ENCODE assay signal across 25 cellular contexts in the genomic region with DNA sequence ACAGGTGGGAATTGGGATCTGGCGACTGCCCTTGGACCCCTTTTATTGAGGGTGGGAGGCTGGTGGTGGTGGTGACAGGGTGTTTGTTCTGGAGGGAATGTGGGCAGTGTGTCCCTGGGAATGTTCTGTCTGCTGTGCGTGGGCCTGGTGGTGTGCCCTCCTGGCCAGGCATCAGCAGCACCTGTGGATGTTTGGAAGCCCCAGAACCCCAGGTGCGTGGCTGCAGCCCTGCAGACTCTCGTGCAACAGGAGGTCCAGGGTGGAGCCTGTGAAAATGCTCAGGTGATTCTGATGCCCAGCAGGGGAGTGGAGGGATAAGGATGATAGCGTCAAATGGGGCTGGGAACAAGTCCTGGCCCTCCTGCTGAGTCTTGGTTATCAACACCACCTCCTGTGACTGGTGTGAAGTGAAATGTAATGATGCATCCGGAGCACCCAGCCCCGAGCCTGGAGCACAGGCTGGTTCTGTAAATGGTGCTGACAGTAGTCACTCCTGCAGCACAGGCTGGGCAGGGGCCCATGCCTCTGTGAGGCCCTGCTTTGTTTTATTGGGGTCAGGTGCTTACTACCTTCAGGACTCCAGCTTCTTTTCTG.
DNase-seq lines count a peak whose midpoint lies in the region; ATAC-seq and TF ChIP-seq lines count a peak whose summit lies in the region.
"Had no signal": no experiment of that assay in that cellular context is flagged by ENCODE, and none has a peak within 500 bp of the region (broad histone marks: within the 10 kb centered on the region; RNA-seq: fewer than 3 reads in every experiment).

No MANE protein-coding gene starts in this region.

- WGBS in neuronal stem cell (ENCODE audit: extremely low coverage in 2 of 2, insufficient read length in 2 of 2, insufficient replicate concordance in 1 of 2), 2 donors: no CpG with 5 or more reads among the region's 7 CpGs
- 88% methylated on average over 7 of the region's 7 CpGs for WGBS in ovary, 3 donors

- H3K79me1 ChIP-seq in neuronal stem cell (ENCODE audit: low read depth, low read length): no peaks in the 10 kb centered on the region

- H2BK15ac ChIP-seq in neuronal stem cell (ENCODE audit: low read length): no peak overlapping the region

- H3K9me3 ChIP-seq in neuronal stem cell (replicated peaks in 1 of 2; ENCODE audit: control insufficient read depth in 2 of 2, insufficient read depth in 1 of 2, low read depth in 1 of 2, low read length in 2 of 2) (no peaks in the 10 kb centered on the region), ovary (no peaks in the 10 kb centered on the region)
- H3K9me3 ChIP-seq: thyroid gland had no signal

- no peak overlapping the region for H2BK5ac ChIP-seq in neuronal stem cell (ENCODE audit: low read length)

- no peak overlapping the region for H3K23ac ChIP-seq in neuronal stem cell (ENCODE audit: low read depth, low read length, poor library complexity)

- H3K27ac ChIP-seq in neuronal stem cell (replicated peaks; ENCODE audit: low read length) (no peak overlapping the region), ovary (peak overlapping the region in 1 of 2 donors; percentile 55)
- H3K27ac ChIP-seq: brain microvascular endothelial cell, neural progenitor cell had no signal

- H2AFZ ChIP-seq in neuronal stem cell (ENCODE audit: low read length): no peak overlapping the region
- H2AFZ ChIP-seq: neural progenitor cell had no signal

- H4K8ac ChIP-seq in neuronal stem cell (ENCODE audit: low read depth, low read length): no peak overlapping the region

- no peak overlapping the region for H3K4me2 ChIP-seq in neuronal stem cell (ENCODE audit: insufficient read depth, low read length, poor library complexity, severe bottlenecking)
- H3K4me2 ChIP-seq: neural progenitor cell had no signal

- no peak for TF ChIP-seq EP300 in ovary (IDR thresholded peaks at IDR 0.05)

- no peak overlapping the region for H3K4ac ChIP-seq in neuronal stem cell (ENCODE audit: low read length)

- no peak overlapping the region for H2AK5ac ChIP-seq in neuronal stem cell (ENCODE audit: low read depth, low read length)

- TF ChIP-seq CTCF in ovary (IDR thresholded peaks at IDR 0.05): no peak

- no peaks in the 10 kb centered on the region for H3K36me3 ChIP-seq in neuronal stem cell (replicated peaks in 1 of 2; ENCODE audit: control insufficient read depth in 2 of 2, insufficient read depth in 2 of 2, low read length in 2 of 2)
- H3K36me3 ChIP-seq in ovary: no peaks in the 10 kb centered on the region
- H3K36me3 ChIP-seq: brain microvascular endothelial cell, neural progenitor cell, thyroid gland had no signal

- intact Hi-C loops in Right ventricle myocardium superior (cut with DNase I) (no loop called here), ovary (cut with DNase I) (no loop called here)

- peak overlapping the region; percentile 22 for H3K9ac ChIP-seq in neuronal stem cell (ENCODE audit: low read depth, low read length, poor library complexity)
- H3K9ac ChIP-seq: neural progenitor cell had no signal

- H3K27me3 ChIP-seq in neuronal stem cell (ENCODE audit: control insufficient read depth in 3 of 3, insufficient read depth in 3 of 3, low read depth in 1 of 3, low read length in 3 of 3) (no peaks in the 10 kb centered on the region), ovary (no peaks in the 10 kb centered on the region)
- H3K27me3 ChIP-seq: brain microvascular endothelial cell, neural progenitor cell, thyroid gland had no signal

- peak; percentile 24 for ATAC-seq in Right ventricle myocardium superior (ENCODE audit: poor library complexity)
- no peak for ATAC-seq in HG02870 (IDR thresholded peaks at IDR 0.05; ENCODE audit: unreplicated experiment)
- ATAC-seq: activated T-cell treated with anti-CD3 and anti-CD28 coated beads, Interleukin-2, amount 50 U/mL, for 72 hours; Panc1 had no signal

- H3K4me3 ChIP-seq in neuronal stem cell (ENCODE audit: low read length in 2 of 2) (no peak overlapping the region), ovary (no peak overlapping the region)
- H3K4me3 ChIP-seq: neural progenitor cell, thyroid gland had no signal

- H2BK12ac ChIP-seq in neuronal stem cell (ENCODE audit: low read length): no peak overlapping the region

- H2BK120ac ChIP-seq in neuronal stem cell (ENCODE audit: low read depth, low read length): no peak overlapping the region

- no peak for TF ChIP-seq POLR2A in ovary (IDR thresholded peaks at IDR 0.05)

- H3K18ac ChIP-seq in neuronal stem cell (ENCODE audit: low read length): no peak overlapping the region

- no peak overlapping the region for H4K91ac ChIP-seq in neuronal stem cell (ENCODE audit: low read depth, low read length, poor library complexity)

- H3K4me1 ChIP-seq in neuronal stem cell (ENCODE audit: control insufficient read depth in 2 of 2, insufficient read depth in 1 of 2, low read depth in 1 of 2, low read length in 2 of 2): peaks cover 9 to 22% of the 10 kb centered on the region in 2 donors
- H3K4me1 ChIP-seq in ovary (ENCODE audit: insufficient read depth): peaks cover 17% of the 10 kb centered on the region

- DNase-seq in COR-L47 (lab: John Stamatoyannopoulos, UW) (peak; percentile 78), NCI-H345 treated with DMSO at 0.1 percent for 48 hours (lab: John Stamatoyannopoulos, UW; ENCODE audit: unreplicated experiment) (peak; percentile 77), Right ventricle myocardium superior (peak; percentile 69), neuronal stem cell (ENCODE audit: low spot score) (no peak), ovary (no peak), anterior cingulate cortex (lab: John Stamatoyannopoulos, UW) (no peak), SW 1271 (lab: John Stamatoyannopoulos, UW) (no peak)
- DNase-seq: activated B cell treated with CpG ODN at 0.5 μM for 24 hours; activated CD4-positive, alpha-beta T cell treated with anti-CD3 and anti-CD28 coated beads, Interleukin-2, amount 50 U/mL, for 4 hours; activated naive CD4-positive, alpha-beta T cell; activated T-cell treated with anti-CD3 and anti-CD28 coated beads, Interleukin-2, amount 50 U/mL, for 72 hours; brain microvascular endothelial cell; CD4-positive, alpha-beta memory T cell; DMS 273 treated with DMSO at 0.1 percent for 48 hours; kidney glomerular epithelial cell; NCI-H2171 treated with DMSO at 0.1 percent for 48 hours; NCI-H524 treated with DMSO at 0.1 percent for 48 hours; posterior cingulate gyrus; SIG-M5; stimulated activated naive CD4-positive, alpha-beta T cell treated with Interleukin-2 at 50 U/mL for 16 hours; T1000; thyroid gland had no signal

- H3K14ac ChIP-seq in neuronal stem cell (ENCODE audit: low read length): peak overlapping the region; percentile 3

Comparison
In these comparisons a context has a peak if more than half of its experiments do, and no peak if none do; other contexts are left out.
1. DNase-seq: peak in COR-L47 (single experiment), NCI-H345 treated with DMSO at 0.1 percent for 48 hours (single experiment) and Right ventricle myocardium superior (single experiment); none in neuronal stem cell (single experiment), ovary (0 of 5), anterior cingulate cortex (0 of 58) and SW 1271 (0 of 2).